1 cellular context compared by ENCODE assay signal in genomic region chr4:121989715-121990114, GRCh38.
TF ChIP-seq lines count a peak whose summit lies in the region.

No MANE protein-coding gene starts in this region.

TF ChIP-seq in K562, 482 proteins besides CTCF, POLR2A, EP300 and RAD21 (continued from another document):
- TF ChIP-seq ZBTB40 (IDR thresholded peaks at IDR 0.05) = peak; percentile 79
- no peak; the same call in 1 of the 2 replicates for TF ChIP-seq ZBTB40 (CRISPR knock-in tag; IDR thresholded peaks at IDR 0.05)
- TF ChIP-seq FOXA1 (IDR thresholded peaks at IDR 0.05; ENCODE audit: borderline replicate concordance) = no peak
- peak; percentile 75 for TF ChIP-seq BHLHE40 (IDR thresholded peaks at IDR 0.05; ENCODE audit: low read length)
- TF ChIP-seq ATF3 (IDR thresholded peaks at IDR 0.05) = peak; percentile 53; the same call in 1 of the 2 replicates
- no peak for TF ChIP-seq ATF3 (CRISPR knock-in tag; conservative IDR thresholded peaks at IDR 0.05)
- no peak for TF ChIP-seq EWSR1 (IDR thresholded peaks at IDR 0.05; ENCODE audit: borderline replicate concordance, low read depth, partially characterized antibody)
- 0 out of 2 replicates have a peak, but pooled peaks have one; percentile 21 for TF ChIP-seq L3MBTL2 (IDR thresholded peaks at IDR 0.05)
- no peak for TF ChIP-seq ELK3 (CRISPR knock-in tag; IDR thresholded peaks at IDR 0.05)
